9 cellular contexts compared by ENCODE assay signal in genomic region chr12:1473418-1473817, GRCh38.
A peak's percentile ranks its signal among the peaks of the same experiment; 100 is the strongest.
DNase-seq lines count a peak whose midpoint lies in the region; ATAC-seq and TF ChIP-seq lines count a peak whose summit lies in the region.
"Had no signal": no experiment of that assay in that cellular context is flagged by ENCODE, and none has a peak within 500 bp of the region (broad histone marks: within the 10 kb centered on the region; RNA-seq: fewer than 3 reads in every experiment).

No MANE protein-coding gene starts in this region.

- H3K27me3 ChIP-seq in RWPE2 (ENCODE audit: insufficient read depth, poor library complexity, severe bottlenecking) (no peaks in the 10 kb centered on the region), vagina (no peaks in the 10 kb centered on the region)

- no peak for TF ChIP-seq CTCF in RWPE2 (IDR thresholded peaks at IDR 0.05; ENCODE audit: poor library complexity, severe bottlenecking)
- TF ChIP-seq CTCF in vagina (IDR thresholded peaks at IDR 0.05): no peak

- no peak for TF ChIP-seq POLR2A in vagina (IDR thresholded peaks at IDR 0.05)

- H3K36me3 ChIP-seq in RWPE2 (ENCODE audit: low read depth) (0 out of 2 replicates have a peak, but pooled peaks cover 5% of the 10 kb centered on the region), vagina (no peaks in the 10 kb centered on the region)

- H3K27ac ChIP-seq in RWPE2 (ENCODE audit: poor library complexity, severe bottlenecking): peak overlapping the region; percentile 98
- H3K27ac ChIP-seq in cingulate gyrus (ENCODE audit: low read depth, low read length): peak overlapping the region; percentile 1
- H3K27ac ChIP-seq in vagina: no peak overlapping the region

- peak; percentile 6; the same call in 1 of the 3 replicates for ATAC-seq in RWPE2 (ENCODE audit: low read depth)
- peak; percentile 67 for ATAC-seq in stimulated activated naive CD8-positive, alpha-beta T cell treated with anti-CD3 and anti-CD28 coated beads, Interleukin-15, Interleukin-2, amounts not matched to agents 100 U/mL and 50 U/mL, for 24 hours

- intact Hi-C loops in vagina (cut with DNase I): loop anchor here (10.0 kb wide), 1 partner anchor 49 kb away; no protein-coding TSS in a partner anchor

- H3K4me1 ChIP-seq in RWPE2 (ENCODE audit: insufficient read depth, poor library complexity, severe bottlenecking): peaks cover 44% of the 10 kb centered on the region
- H3K4me1 ChIP-seq in vagina: peaks cover 20% of the 10 kb centered on the region

- H3K9me3 ChIP-seq in RWPE2 (ENCODE audit: severe bottlenecking): no peaks in the 10 kb centered on the region
- H3K9me3 ChIP-seq in vagina: no peaks in the 10 kb centered on the region

- peak; percentile 28 to 42 for DNase-seq in activated T-cell treated with anti-CD3 and anti-CD28 coated beads, Interleukin-2, amount 50 U/mL, for 48 hours
- no peak for DNase-seq in activated T-cell treated with anti-CD3 and anti-CD28 coated beads for 4 hours
- DNase-seq in RWPE2 (ENCODE audit: low spot score): no peak
- peak; percentile 37 for DNase-seq in stimulated activated naive CD8-positive, alpha-beta T cell treated with anti-CD3 and anti-CD28 coated beads, Interleukin-15, Interleukin-2, amounts not matched to agents 100 U/mL and 50 U/mL, for 24 hours
- DNase-seq in foreskin melanocyte: no peak
- DNase-seq in vagina (ENCODE audit: extremely low spot score in 2 of 2): no peak
- DNase-seq in NCI-H774 (lab: John Stamatoyannopoulos, UW): no peak

- H3K4me3 ChIP-seq in RWPE2 (ENCODE audit: severe bottlenecking): no peak overlapping the region
- H3K4me3 ChIP-seq in vagina: no peak overlapping the region
- H3K4me3 ChIP-seq: lung had no signal

Comparison
In these comparisons a context has a peak if more than half of its experiments do, and no peak if none do; other contexts are left out.
1. DNase-seq: peak in activated T-cell treated with anti-CD3 and anti-CD28 coated beads, Interleukin-2, amount 50 U/mL, for 48 hours (2 of 2) and stimulated activated naive CD8-positive, alpha-beta T cell treated with anti-CD3 and anti-CD28 coated beads, Interleukin-15, Interleukin-2, amounts not matched to agents 100 U/mL and 50 U/mL, for 24 hours (single experiment); none in activated T-cell treated with anti-CD3 and anti-CD28 coated beads for 4 hours (single experiment), RWPE2 (single experiment), foreskin melanocyte (single experiment), vagina (0 of 2) and NCI-H774 (single experiment).